Comparison of ENCODE assay signal across 8 cellular contexts in the genomic region with DNA sequence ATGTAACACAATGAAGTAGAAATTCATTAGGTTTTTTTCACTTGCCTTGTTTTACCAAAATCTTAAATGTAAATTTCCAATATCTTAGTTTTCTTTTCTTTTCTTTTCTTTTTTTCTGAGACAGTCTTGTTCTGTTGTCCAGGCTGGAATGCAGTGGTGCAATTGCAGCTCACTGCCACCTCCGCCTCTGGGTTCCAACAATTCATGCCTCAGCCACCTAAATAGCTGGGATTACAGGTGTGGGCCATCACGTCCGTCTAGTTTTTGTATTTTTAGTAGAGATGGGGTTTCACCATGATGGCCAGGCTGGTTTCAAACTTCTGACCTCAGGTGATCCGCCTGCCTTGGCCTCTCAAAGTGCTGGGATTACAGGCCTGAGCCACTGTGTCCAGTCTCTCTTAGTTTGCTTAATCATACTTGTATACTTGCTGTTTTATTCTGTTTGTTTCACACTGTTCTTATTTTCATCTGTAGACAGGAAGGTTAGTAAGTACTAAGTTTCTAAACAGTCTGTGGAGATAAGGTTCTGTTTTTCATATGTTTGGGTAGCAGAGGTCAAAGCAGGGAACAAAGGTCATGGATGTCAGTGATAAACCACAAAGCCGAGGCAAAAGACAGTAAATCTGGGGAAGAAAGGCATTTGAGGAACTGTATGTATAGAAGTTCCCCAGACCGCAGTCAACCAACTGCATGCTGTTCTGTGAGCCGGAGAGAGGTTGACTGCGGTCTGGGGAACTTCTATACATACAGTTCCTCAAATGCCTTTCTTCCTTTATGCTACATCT.
DNase-seq lines count a peak whose midpoint lies in the region; ATAC-seq, FAIRE-seq and TF ChIP-seq lines count a peak whose summit lies in the region.

No MANE protein-coding gene starts in this region.

- TF ChIP-seq POLR2A in breast epithelium (IDR thresholded peaks at IDR 0.05) (no peak), suprapubic skin (IDR thresholded peaks at IDR 0.05) (no peak)

- H3K27ac Mint-ChIP-seq in CD4-positive, alpha-beta T cell: no peak overlapping the region

- peaks cover 0 to 6% of the 10 kb centered on the region in 2 donors for H3K4me1 ChIP-seq in breast epithelium
- H3K4me1 ChIP-seq in suprapubic skin: peaks cover 42% of the 10 kb centered on the region

- CTCF ChIA-PET in CD4-positive, alpha-beta T cell (lab: Charles Lee): no interaction called here

- peak overlapping the region; percentile 39 to 40 for H3K27ac ChIP-seq in breast epithelium
- peak overlapping the region; percentile 8 for H3K27ac ChIP-seq in suprapubic skin
- H3K27ac ChIP-seq in CD4-positive, alpha-beta T cell (ENCODE audit: low read depth, low read length): no peak overlapping the region

- intact Hi-C loops in breast epithelium (cut with DNase I; ENCODE audit: low total_unique reads): no loop called here
- intact Hi-C loops in CD4-positive, alpha-beta T cell (cut with DNase I, micrococcal nuclease): no loop called here

- no peaks in the 10 kb centered on the region for H3K36me3 Mint-ChIP-seq in CD4-positive, alpha-beta T cell (ENCODE audit: low read depth)

- 80% methylated on average over 8 of the region's 8 CpGs for WGBS in suprapubic skin

- H3K9me3 ChIP-seq in breast epithelium: no peaks in the 10 kb centered on the region
- no peaks in the 10 kb centered on the region for H3K9me3 ChIP-seq in suprapubic skin
- no peaks in the 10 kb centered on the region for H3K9me3 ChIP-seq in CD4-positive, alpha-beta T cell (ENCODE audit: control insufficient read depth, low read length)

- no peak overlapping the region for H3K4me3 Mint-ChIP-seq in CD4-positive, alpha-beta T cell

- DNase-seq in GM20000 (ENCODE audit: low spot score): peak; percentile 44
- DNase-seq in breast epithelium (ENCODE audit: low spot score in 2 of 2): peak in 1 of 2 donors; percentile 35
- DNase-seq in suprapubic skin (ENCODE audit: low spot score in 2 of 2): no peak
- no peak for DNase-seq in NCI-H345 (lab: John Stamatoyannopoulos, UW)
- DNase-seq in frontal cortex (ENCODE audit: low spot score in 2 of 2): no peak
- DNase-seq in SW480 (ENCODE audit: low spot score): no peak
- DNase-seq in CD4-positive, alpha-beta T cell: no peak

- H3K36me3 ChIP-seq in breast epithelium (no peaks in the 10 kb centered on the region), suprapubic skin (peaks cover 8% of the 10 kb centered on the region)

- peaks cover 56% of the 10 kb centered on the region for H3K27me3 Mint-ChIP-seq in CD4-positive, alpha-beta T cell

- H3K27me3 ChIP-seq in breast epithelium (no peaks in the 10 kb centered on the region), suprapubic skin (no peaks in the 10 kb centered on the region)
- H3K27me3 ChIP-seq in CD4-positive, alpha-beta T cell (ENCODE audit: control insufficient read depth, insufficient read depth, low read length): peaks cover 35% of the 10 kb centered on the region

- TF ChIP-seq EP300 in suprapubic skin (IDR thresholded peaks at IDR 0.05): no peak

- H3K4me3 ChIP-seq in breast epithelium: no peak overlapping the region
- H3K4me3 ChIP-seq in suprapubic skin: no peak overlapping the region

- ATAC-seq in HG03280 (IDR thresholded peaks at IDR 0.05; ENCODE audit: unreplicated experiment): peak; percentile 43
- ATAC-seq in CD4-positive, alpha-beta T cell (ENCODE audit: poor library complexity): no peak

- no peak for FAIRE-seq in frontal cortex (lab: Jason Lieb, UNC)

- H3K9me3 Mint-ChIP-seq in CD4-positive, alpha-beta T cell: no peaks in the 10 kb centered on the region

- TF ChIP-seq CTCF in GM20000 (IDR thresholded peaks at IDR 0.05; ENCODE audit: extremely low read depth, missing control alignments): no peak
- no peak for TF ChIP-seq CTCF in breast epithelium (IDR thresholded peaks at IDR 0.05)
- no peak for TF ChIP-seq CTCF in suprapubic skin (IDR thresholded peaks at IDR 0.05)
- no peak for TF ChIP-seq CTCF in CD4-positive, alpha-beta T cell (IDR thresholded peaks at IDR 0.05)

- POLR2A ChIA-PET in CD4-positive, alpha-beta T cell (lab: Charles Lee): no interaction called here

- H3K4me1 Mint-ChIP-seq in CD4-positive, alpha-beta T cell (ENCODE audit: low read depth): peaks cover 11% of the 10 kb centered on the region
